Comparison of ENCODE assay signal across 1 cellular context in genomic region chr17:74099441-74100340, GRCh38.
TF ChIP-seq lines count a peak whose summit lies in the region.

No MANE protein-coding gene starts in this region.

TF ChIP-seq in H1, 55 proteins besides CTCF, POLR2A, EP300 and RAD21 (continued from another document):
- no peak for TF ChIP-seq CHD7 (IDR thresholded peaks at IDR 0.05; ENCODE audit: insufficient replicate concordance, low read length)
